In the genomic region with DNA sequence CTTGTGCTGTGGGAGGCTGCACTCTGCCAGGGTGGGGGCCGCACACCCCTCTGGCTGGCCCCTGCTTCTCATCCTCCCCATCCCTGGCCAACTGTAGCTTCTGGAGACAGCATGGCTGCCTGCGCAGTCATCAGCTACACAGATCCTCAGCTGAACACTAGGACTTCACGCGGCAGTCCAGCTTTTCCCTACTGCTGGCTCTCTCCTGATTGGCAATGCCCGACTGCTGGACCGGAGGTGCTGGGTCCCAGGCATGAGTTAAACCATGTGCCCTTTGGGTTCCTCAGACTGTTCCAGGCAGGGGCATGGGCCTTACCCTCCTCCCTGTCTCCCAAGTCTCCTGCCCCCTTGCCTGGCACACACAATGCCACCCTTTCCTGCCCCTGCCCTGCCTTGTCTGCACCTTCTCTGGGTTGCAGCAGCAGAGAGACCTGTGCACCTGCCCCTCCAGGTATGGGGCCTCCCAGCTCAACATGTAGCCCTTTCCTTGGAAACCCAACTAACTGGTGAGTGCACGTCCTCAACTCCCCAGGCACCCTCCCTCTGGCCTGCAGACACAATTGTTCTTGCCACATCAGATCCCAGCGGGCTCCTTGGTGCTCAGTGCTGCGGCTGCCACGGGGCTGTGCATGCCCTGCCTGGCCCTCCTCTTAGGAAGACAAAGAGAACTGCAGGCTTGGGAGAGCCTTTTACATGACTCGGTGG, we compare ENCODE assay signal across 1 cellular context.
TF ChIP-seq lines count a peak whose summit lies in the region.

No MANE protein-coding gene starts in this region.

TF ChIP-seq in H1, 55 proteins besides CTCF, POLR2A, EP300 and RAD21 (continued from another document):
- TF ChIP-seq POU5F1 (IDR thresholded peaks at IDR 0.05; ENCODE audit: low read depth, low read length) (no peak), SIN3A (conservative IDR thresholded peaks at IDR 0.05 in 1 of 2, IDR thresholded peaks at IDR 0.05 in 1 of 2; ENCODE audit: low read depth in 1 of 2, low read length in 2 of 2) (no peak), SAP30 (IDR thresholded peaks at IDR 0.05; ENCODE audit: insufficient read depth, insufficient replicate concordance, low read length) (no peak), MAX (IDR thresholded peaks at IDR 0.05) (no peak), TEAD4 (IDR thresholded peaks at IDR 0.05; ENCODE audit: low read depth, low read length) (no peak), PHF8 (conservative IDR thresholded peaks at IDR 0.05; ENCODE audit: low read depth, low read length) (no peak), RFX5 (IDR thresholded peaks at IDR 0.05; ENCODE audit: borderline replicate concordance, low read depth, low read length) (no peak), SIRT6 (IDR thresholded peaks at IDR 0.05; ENCODE audit: low read length) (no peak)
